Comparison of ENCODE assay signal across 8 cellular contexts in the genomic region with DNA sequence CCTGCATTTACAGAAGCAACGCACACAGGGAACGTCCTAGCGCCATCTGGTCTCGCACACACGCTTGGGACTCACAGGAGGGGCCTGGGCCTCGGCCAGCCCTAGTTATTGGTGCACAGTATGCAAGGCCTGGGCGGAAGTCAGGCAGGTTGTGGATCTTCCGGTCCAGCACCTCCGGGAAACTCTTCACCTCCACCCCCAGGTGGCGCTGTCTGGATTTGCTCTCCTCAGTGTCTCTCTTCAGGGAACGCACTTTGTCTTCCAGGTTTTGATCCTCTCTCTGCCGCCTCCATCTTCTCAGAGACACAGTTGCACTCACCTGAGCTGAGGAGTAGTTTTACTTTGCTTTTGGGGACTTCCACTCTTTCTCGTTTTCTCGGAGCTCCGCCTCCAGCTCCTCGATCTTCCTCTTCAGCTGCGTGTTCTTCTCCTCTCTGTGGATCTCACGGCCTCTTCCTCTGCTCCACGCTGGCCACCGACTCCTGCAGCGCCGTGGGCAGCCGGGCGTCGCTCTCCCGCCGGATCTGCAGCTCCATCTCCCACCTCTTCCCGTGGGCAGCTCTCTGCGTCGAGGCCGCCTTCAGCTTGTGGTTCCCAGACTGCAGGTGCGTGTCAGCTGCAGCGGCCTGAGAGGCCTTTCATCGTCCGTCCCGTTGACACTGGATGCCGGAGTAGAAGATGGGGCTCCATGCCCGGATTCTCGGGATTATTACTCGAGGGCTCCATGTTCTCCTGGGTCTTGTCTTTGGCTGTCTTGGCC.
DNase-seq lines count a peak whose midpoint lies in the region; ATAC-seq and TF ChIP-seq lines count a peak whose summit lies in the region.

No MANE protein-coding gene starts in this region.

- peak; percentile 83 for TF ChIP-seq CTCF in GM12873 (IDR thresholded peaks at IDR 0.05; ENCODE audit: insufficient read depth, low read depth, low read length, missing control alignments)

- DNase-seq in NCI-H345 (lab: John Stamatoyannopoulos, UW) (peak; percentile 48), 8988T (no peak), foreskin melanocyte (no peak), HCEC 1CT (no peak)
- peak; percentile 79 for DNase-seq in activated T-cell treated with anti-CD3 and anti-CD28 coated beads, Interleukin-2, amount 50 U/mL, for 24 hours
- DNase-seq in stimulated activated CD4-positive, alpha-beta T cell treated with anti-CD3 and anti-CD28 coated beads, Interleukin-2, amount 100 ng/mL, for 24 hours = peak; percentile 79 to 81

- H3K4me3 Mint-ChIP-seq in activated T-cell treated with anti-CD3 and anti-CD28 coated beads, Interleukin-2, amount 50 U/mL, for 24 hours = no peak overlapping the region

- ATAC-seq in HG02759 (IDR thresholded peaks at IDR 0.05; ENCODE audit: unreplicated experiment) = no peak

- H3K9me3 Mint-ChIP-seq in activated T-cell treated with anti-CD3 and anti-CD28 coated beads, Interleukin-2, amount 50 U/mL, for 24 hours = no peaks in the 10 kb centered on the region

- H3K36me3 Mint-ChIP-seq in activated T-cell treated with anti-CD3 and anti-CD28 coated beads, Interleukin-2, amount 50 U/mL, for 24 hours (ENCODE audit: low read depth) = no peaks in the 10 kb centered on the region

- no peak overlapping the region for H3K27ac Mint-ChIP-seq in activated T-cell treated with anti-CD3 and anti-CD28 coated beads, Interleukin-2, amount 50 U/mL, for 24 hours

- no peaks in the 10 kb centered on the region for H3K4me1 Mint-ChIP-seq in activated T-cell treated with anti-CD3 and anti-CD28 coated beads, Interleukin-2, amount 50 U/mL, for 24 hours (ENCODE audit: low read depth)

- H3K27me3 Mint-ChIP-seq in activated T-cell treated with anti-CD3 and anti-CD28 coated beads, Interleukin-2, amount 50 U/mL, for 24 hours = peaks cover 3% of the 10 kb centered on the region

Comparison
In these comparisons a context has a peak if more than half of its experiments do, and no peak if none do; other contexts are left out.
1. DNase-seq: peak in NCI-H345 (single experiment), activated T-cell treated with anti-CD3 and anti-CD28 coated beads, Interleukin-2, amount 50 U/mL, for 24 hours (single experiment) and stimulated activated CD4-positive, alpha-beta T cell treated with anti-CD3 and anti-CD28 coated beads, Interleukin-2, amount 100 ng/mL, for 24 hours (2 of 2); none in 8988T (single experiment), foreskin melanocyte (single experiment) and HCEC 1CT (single experiment).